In the genomic region with DNA sequence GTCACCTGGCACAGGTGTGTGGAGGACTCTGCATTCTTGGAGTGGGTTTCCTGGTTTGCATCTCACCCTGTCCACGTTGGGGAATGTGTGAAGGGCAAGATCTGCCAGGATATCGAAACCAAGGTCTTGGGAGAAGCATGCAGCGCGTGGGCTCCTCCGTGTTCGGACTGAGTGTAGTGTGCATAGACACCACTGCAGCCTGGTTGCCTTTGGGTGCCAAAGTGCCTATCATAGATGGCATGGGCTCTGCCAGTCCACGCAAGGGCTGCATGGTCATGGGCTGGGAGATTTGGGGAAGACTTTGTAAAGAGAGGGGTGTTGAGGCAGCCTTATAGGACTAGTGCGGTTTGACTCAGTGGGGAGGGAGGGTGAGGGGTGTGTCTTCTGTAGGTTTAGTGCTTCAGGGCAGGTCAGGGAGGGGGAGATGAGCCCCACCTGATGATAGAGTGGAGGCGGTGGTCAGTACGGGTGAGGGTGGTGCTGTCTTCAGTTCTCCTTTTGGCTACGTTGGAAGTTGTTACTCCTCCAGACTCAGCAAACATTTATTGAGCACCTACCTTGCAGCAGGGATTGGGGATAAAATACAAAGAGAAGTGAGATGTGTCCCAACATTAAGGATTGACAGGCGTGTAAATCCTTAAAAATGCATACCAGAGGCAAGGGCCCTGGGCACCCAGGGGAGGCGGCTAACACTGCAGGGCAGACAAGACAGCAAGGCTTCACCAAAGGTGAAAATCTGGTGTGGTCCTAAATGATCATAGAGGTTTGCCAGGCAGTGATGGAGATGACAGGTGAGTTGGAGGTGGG, we compare ENCODE assay signal across 24 cellular contexts. TPM values are rescaled to one million over a fixed set of nuclear protein-coding genes. Genes with fewer than 3 reads are reported as not detected.
DNase-seq lines count a peak whose midpoint lies in the region; ATAC-seq, FAIRE-seq and TF ChIP-seq lines count a peak whose summit lies in the region.
"Had no signal": no experiment of that assay in that cellular context is flagged by ENCODE, and none has a peak within 500 bp of the region (broad histone marks: within the 10 kb centered on the region; RNA-seq: fewer than 3 reads in every experiment).

No MANE protein-coding gene starts in this region.

- no peak for ATAC-seq in Right ventricle myocardium inferior
- no peak for ATAC-seq in activated CD8-positive, alpha-beta T cell treated with anti-CD3 and anti-CD28 coated beads, Interleukin-2, amount 10 ng/mL, durations not matched to agents 7 days and 5 days

- no peaks in the 10 kb centered on the region for H3K27me3 ChIP-seq in right atrium auricular region
- no peaks in the 10 kb centered on the region for H3K27me3 ChIP-seq in bronchial epithelial cell (ENCODE audit: control insufficient read depth, insufficient read depth, low read length)
- no peaks in the 10 kb centered on the region for H3K27me3 ChIP-seq in spleen (replicated peaks in 1 of 7)
- H3K27me3 ChIP-seq: BE2C, uterus had no signal

- TF ChIP-seq CTCF in right atrium auricular region (IDR thresholded peaks at IDR 0.05) (no peak), bronchial epithelial cell (IDR thresholded peaks at IDR 0.05; ENCODE audit: insufficient read depth, low read length, severe bottlenecking) (no peak), spleen (IDR thresholded peaks at IDR 0.05 in 8 of 11, conservative IDR thresholded peaks at IDR 0.05 in 3 of 11) (no peak)

- H3K36me3 ChIP-seq in right atrium auricular region, result no peaks in the 10 kb centered on the region
- H3K36me3 ChIP-seq in bronchial epithelial cell (ENCODE audit: control insufficient read depth, insufficient read depth, low read length), result peaks cover 1% of the 10 kb centered on the region
- H3K36me3 ChIP-seq in spleen, result peaks cover 0 to 18% (median 0%) of the 10 kb centered on the region in 6 donors
- H3K36me3 ChIP-seq: BE2C, uterus had no signal

- TF ChIP-seq POLR2A in GM18951 (IDR thresholded peaks at IDR 0.05; ENCODE audit: extremely low read depth, insufficient read depth, insufficient read length), result peak; percentile 11
- TF ChIP-seq POLR2A in spleen (IDR thresholded peaks at IDR 0.05), result no peak

- in situ Hi-C loops in GM18951 (cut with MboI; ENCODE audit: low sequenced_read_pairs, unreplicated experiment), result no loop called here

- peak; percentile 7 for FAIRE-seq in bronchial epithelial cell (lab: Jason Lieb, UNC)
- FAIRE-seq: A204.1, endothelial cell of umbilical vein, G401.6, H1 had no signal

- intact Hi-C loops in Right ventricle myocardium inferior (cut with DNase I), result no loop called here
- intact Hi-C loops in spleen (cut with DNase I; ENCODE audit: low total_unique reads), result no loop called here

- CTCF ChIA-PET in activated CD8-positive, alpha-beta T cell treated with anti-CD3 and anti-CD28 coated beads, Interleukin-2, amount 10 ng/mL, durations not matched to agents 7 days and 5 days (lab: Charles Lee), result interaction anchor here (2.1 kb wide), 1 partner anchor 8 kb away, joined by 13 read pairs; no protein-coding TSS in a partner anchor

- H3K36me3 Mint-ChIP-seq in activated CD8-positive, alpha-beta T cell treated with anti-CD3 and anti-CD28 coated beads, Interleukin-2, amount 10 ng/mL, durations not matched to agents 7 days and 5 days (ENCODE audit: low read depth), result peaks cover 4% of the 10 kb centered on the region
- H3K36me3 Mint-ChIP-seq: stimulated activated effector memory CD8-positive, alpha-beta T cell treated with anti-CD3 and anti-CD28 coated beads, Interleukin-12 subunit alpha, Interleukin-12 subunit beta, amount 100 ng/mL, for 72 hours had no signal

- DNase-seq in Right ventricle myocardium inferior (ENCODE audit: missing footprints) (peak; percentile 45), right atrium auricular region (ENCODE audit: low spot score) (no peak), bronchial epithelial cell (ENCODE audit: low read depth) (no peak), spleen (peak; percentile 70), NCI-H2196 treated with DMSO at 0.1 percent for 48 hours (lab: John Stamatoyannopoulos, UW; ENCODE audit: unreplicated experiment) (no peak), superior temporal gyrus (ENCODE audit: extremely low spot score) (no peak)
- no peak for DNase-seq in activated CD8-positive, alpha-beta T cell treated with anti-CD3 and anti-CD28 coated beads, Interleukin-2, amount 10 ng/mL, durations not matched to agents 7 days and 5 days
- DNase-seq: BE2C; DMS53; naive B cell; NCI-H1436 treated with DMSO at 0.1 percent for 48 hours; NCI-H526; stimulated activated CD4-positive, alpha-beta T cell treated with anti-CD3 and anti-CD28 coated beads, Interleukin-2, amount 100 ng/mL, for 48 hours; uterus; WERI-Rb-1 had no signal

- POLR2A ChIA-PET in activated CD8-positive, alpha-beta T cell treated with anti-CD3 and anti-CD28 coated beads, Interleukin-2, amount 10 ng/mL, durations not matched to agents 7 days and 5 days (lab: Charles Lee), result interaction anchor here (0.7 kb wide), 1 partner anchor 28 kb away, joined by 4 read pairs; a partner anchor contains a TSS

- H3K4me1 Mint-ChIP-seq in activated CD8-positive, alpha-beta T cell treated with anti-CD3 and anti-CD28 coated beads, Interleukin-2, amount 10 ng/mL, durations not matched to agents 7 days and 5 days (ENCODE audit: low read depth), result peaks cover 15% of the 10 kb centered on the region

- H3K4me3 Mint-ChIP-seq in activated CD8-positive, alpha-beta T cell treated with anti-CD3 and anti-CD28 coated beads, Interleukin-2, amount 10 ng/mL, durations not matched to agents 7 days and 5 days, result no peak overlapping the region
- H3K4me3 Mint-ChIP-seq: activated T-helper 17 cell treated with anti-CD3 and anti-CD28 coated beads, Interleukin-2, amount 50 U/mL, for 72 hours; memory B cell; stimulated activated effector memory CD8-positive, alpha-beta T cell treated with anti-CD3 and anti-CD28 coated beads, Interleukin-12 subunit alpha, Interleukin-12 subunit beta, amount 100 ng/mL, for 72 hours had no signal

- peaks cover 0 to 15% of the 10 kb centered on the region in 2 donors for H3K4me1 ChIP-seq in right atrium auricular region
- peaks cover 6 to 81% (median 75%) of the 10 kb centered on the region in 6 donors for H3K4me1 ChIP-seq in spleen
- H3K4me1 ChIP-seq: BE2C, uterus had no signal

- H3K4me3 ChIP-seq in right atrium auricular region (no peak overlapping the region), bronchial epithelial cell (ENCODE audit: low read depth, low read length) (no peak overlapping the region), spleen (no peak overlapping the region)
- H3K4me3 ChIP-seq: dorsolateral prefrontal cortex, uterus had no signal

- H3K9me3 ChIP-seq in right atrium auricular region (no peaks in the 10 kb centered on the region), spleen (no peaks in the 10 kb centered on the region)
- H3K9me3 ChIP-seq: uterus had no signal

- H3K9me3 Mint-ChIP-seq in activated CD8-positive, alpha-beta T cell treated with anti-CD3 and anti-CD28 coated beads, Interleukin-2, amount 10 ng/mL, durations not matched to agents 7 days and 5 days (ENCODE audit: insufficient read depth), result no peaks in the 10 kb centered on the region
- H3K9me3 Mint-ChIP-seq: memory B cell; naive B cell; stimulated activated effector memory CD8-positive, alpha-beta T cell treated with anti-CD3 and anti-CD28 coated beads, Interleukin-12 subunit alpha, Interleukin-12 subunit beta, amount 100 ng/mL, for 72 hours had no signal

- H3K27me3 Mint-ChIP-seq in activated CD8-positive, alpha-beta T cell treated with anti-CD3 and anti-CD28 coated beads, Interleukin-2, amount 10 ng/mL, durations not matched to agents 7 days and 5 days (ENCODE audit: low read depth), result no peaks in the 10 kb centered on the region
- H3K27me3 Mint-ChIP-seq: activated T-helper 17 cell treated with anti-CD3 and anti-CD28 coated beads, Interleukin-2, amount 50 U/mL, for 72 hours; memory B cell; naive B cell had no signal

- 81 to 91% (median 87%) methylated on average over 13 of the region's 13 CpGs for WGBS in spleen, 5 donors

- no peak overlapping the region for H3K27ac Mint-ChIP-seq in activated CD8-positive, alpha-beta T cell treated with anti-CD3 and anti-CD28 coated beads, Interleukin-2, amount 10 ng/mL, durations not matched to agents 7 days and 5 days
- H3K27ac Mint-ChIP-seq: memory B cell; stimulated activated effector memory CD8-positive, alpha-beta T cell treated with anti-CD3 and anti-CD28 coated beads, Interleukin-12 subunit alpha, Interleukin-12 subunit beta, amount 100 ng/mL, for 72 hours had no signal

- H3K27ac ChIP-seq in right atrium auricular region, result no peak overlapping the region
- H3K27ac ChIP-seq in spleen, result peak overlapping the region in 3 of 8 donors; percentile 17 to 76 (median 51)
- H3K27ac ChIP-seq: dorsolateral prefrontal cortex, uterus, WERI-Rb-1 had no signal

RNA-seq across cellular contexts. Expression of a gene that starts 28.3 kb away (rescaled TPM):
- 50.0 TPM for total RNA-seq in Right ventricle myocardium inferior
- 10 to 100 TPM; 45.1 to 54.1 TPM for total RNA-seq in right atrium auricular region
- total RNA-seq in bronchial epithelial cell, result 33.7 and 42.0 TPM in 2 replicates
- 100 to 1,000 TPM in 1 of 7 donors, 10 to 100 TPM in 6; 60.5 to 120 (median 75.5) TPM for total RNA-seq in spleen
- 10 to 100 TPM; 41.2 to 65.7 (median 46.8) TPM for polyA plus RNA-seq in spleen
- total RNA-seq in activated CD8-positive, alpha-beta T cell treated with anti-CD3 and anti-CD28 coated beads, Interleukin-2, amount 10 ng/mL, durations not matched to agents 7 days and 5 days, result 10 to 100 TPM; 32.6 to 33.2 TPM

Comparison
In these comparisons a context has a peak if more than half of its experiments do, and no peak if none do; other contexts are left out.
1. DNase-seq: peak in Right ventricle myocardium inferior (single experiment) and spleen (single experiment); none in right atrium auricular region (single experiment), bronchial epithelial cell (single experiment), NCI-H2196 treated with DMSO at 0.1 percent for 48 hours (single experiment), superior temporal gyrus (single experiment) and activated CD8-positive, alpha-beta T cell treated with anti-CD3 and anti-CD28 coated beads, Interleukin-2, amount 10 ng/mL, durations not matched to agents 7 days and 5 days (single experiment).